In genomic region chr4:36207808-36208207, GRCh38 we compare ENCODE assay signal across 24 cellular contexts. TPM values are rescaled to one million over a fixed set of nuclear protein-coding genes. Genes with fewer than 3 reads are reported as not detected.
DNase-seq lines count a peak whose midpoint lies in the region; ATAC-seq and TF ChIP-seq lines count a peak whose summit lies in the region.
"Had no signal": no experiment of that assay in that cellular context is flagged by ENCODE, and none has a peak within 500 bp of the region (broad histone marks: within the 10 kb centered on the region; RNA-seq: fewer than 3 reads in every experiment).

No MANE protein-coding gene starts in this region.

- peaks cover 4% of the 10 kb centered on the region; the same call in 1 of the 2 replicates for H3K79me2 ChIP-seq in Loucy (ENCODE audit: insufficient read depth, low read length)

- peak overlapping the region; percentile 2 to 84 (median 67) for H3K4me3 Mint-ChIP-seq in CD8-positive, alpha-beta memory T cell
- H3K4me3 Mint-ChIP-seq in activated CD4-positive, alpha-beta T cell treated with anti-CD3 and anti-CD28 coated beads for 36 hours = no peak overlapping the region
- H3K4me3 Mint-ChIP-seq: CD14-positive monocyte; endodermal cell; naive B cell; T-helper 1 cell treated with Interleukin-12 subunit alpha and Interleukin-12 subunit beta and Interleukin-4 antibody, amounts not matched to agents 30 μg/mL and 1 μg/mL, for 36 hours had no signal

- H3K4me3 ChIP-seq in CD8-positive, alpha-beta memory T cell (ENCODE audit: low read length) = no peak overlapping the region
- H3K4me3 ChIP-seq in Loucy (ENCODE audit: low read length, poor library complexity, severe bottlenecking) (no peak overlapping the region), dorsolateral prefrontal cortex (peak overlapping the region in 6 of 59 donors; percentile 9 to 47 (median 12))
- H3K4me3 ChIP-seq: colonic mucosa, esophagus muscularis mucosa, transverse colon had no signal

- no peak overlapping the region for H2AFZ ChIP-seq in Loucy (ENCODE audit: low read length)

- H3K27me3 Mint-ChIP-seq in CD8-positive, alpha-beta memory T cell = no peaks in the 10 kb centered on the region
- no peaks in the 10 kb centered on the region for H3K27me3 Mint-ChIP-seq in activated CD4-positive, alpha-beta T cell treated with anti-CD3 and anti-CD28 coated beads for 36 hours
- H3K27me3 Mint-ChIP-seq: activated CD4-positive, alpha-beta T cell treated with anti-CD3 and anti-CD28 coated beads, Interleukin-2, amount 10 ng/mL, durations not matched to agents 24 days and 14 days; naive B cell had no signal

- intact Hi-C loops in dorsolateral prefrontal cortex (cut with DNase I) = no loop called here
- intact Hi-C loops in activated CD4-positive, alpha-beta T cell treated with anti-CD3 and anti-CD28 coated beads for 36 hours (cut with DNase I, micrococcal nuclease) = loop anchor here in 1 of 2 experiments (5.0 kb wide), 1 partner anchor 34 kb away; the partner anchor contains the start of gene ARAP2

- H3K27me3 ChIP-seq in CD8-positive, alpha-beta memory T cell (ENCODE audit: insufficient read depth, low read length, poor library complexity, severe bottlenecking) = no peaks in the 10 kb centered on the region
- H3K27me3 ChIP-seq in Loucy (ENCODE audit: insufficient read depth, low read length, poor library complexity, severe bottlenecking) (no peaks in the 10 kb centered on the region), dorsolateral prefrontal cortex (no peaks in the 10 kb centered on the region)
- H3K27me3 ChIP-seq: colonic mucosa, esophagus muscularis mucosa, transverse colon had no signal

- H4K20me1 ChIP-seq in Loucy (ENCODE audit: insufficient read depth, low read length, poor library complexity, severe bottlenecking) = no peaks in the 10 kb centered on the region

- H3K9me2 ChIP-seq in Loucy (replicated peaks; ENCODE audit: low read depth, low read length) = no peaks in the 10 kb centered on the region

- TF ChIP-seq CTCF in Loucy (conservative IDR thresholded peaks at IDR 0.05; ENCODE audit: low read length) (no peak), dorsolateral prefrontal cortex (IDR thresholded peaks at IDR 0.05 in 54 of 56, conservative IDR thresholded peaks at IDR 0.05 in 2 of 56; ENCODE audit: low read depth in 1 of 56, partially characterized antibody in 56 of 56) (no peak)

- ATAC-seq in activated CD4-positive, alpha-beta T cell treated with anti-CD3 and anti-CD28 coated beads for 36 hours = no peak
- ATAC-seq in HG02970 (IDR thresholded peaks at IDR 0.05; ENCODE audit: low FRiP score, unreplicated experiment) = no peak
- ATAC-seq: left ventricle myocardium superior, right cardiac atrium had no signal

- no peak overlapping the region for H3K9ac ChIP-seq in Loucy (ENCODE audit: low read depth, low read length, poor library complexity, severe bottlenecking)

- no peaks in the 10 kb centered on the region for H3K36me3 ChIP-seq in CD8-positive, alpha-beta memory T cell (ENCODE audit: insufficient read depth, low read length)
- peaks cover 21% of the 10 kb centered on the region; the same call in 1 of the 2 replicates for H3K36me3 ChIP-seq in Loucy (ENCODE audit: insufficient read depth, low read length)
- H3K36me3 ChIP-seq: colonic mucosa had no signal

- no peak overlapping the region for H3K27ac ChIP-seq in CD8-positive, alpha-beta memory T cell (ENCODE audit: low read depth, low read length)
- peak overlapping the region; percentile 74 to 99 (median 95) for H3K27ac ChIP-seq in dorsolateral prefrontal cortex
- H3K27ac ChIP-seq: colonic mucosa, esophagus muscularis mucosa, transverse colon had no signal

- POLR2A ChIA-PET in CD8-positive, alpha-beta memory T cell (lab: Charles Lee) = interaction anchor here (0.7 kb wide), 1 partner anchor 12 kb away, joined by 3 read pairs; no protein-coding TSS in a partner anchor
- POLR2A ChIA-PET in activated CD4-positive, alpha-beta T cell treated with anti-CD3 and anti-CD28 coated beads for 36 hours (lab: Charles Lee) = no interaction called here

- no peaks in the 10 kb centered on the region for H3F3A ChIP-seq in Loucy (ENCODE audit: low read depth)

- peaks cover 27 to 75% (median 34%) of the 10 kb centered on the region in 3 donors for H3K36me3 Mint-ChIP-seq in CD8-positive, alpha-beta memory T cell
- peaks cover 47% of the 10 kb centered on the region for H3K36me3 Mint-ChIP-seq in activated CD4-positive, alpha-beta T cell treated with anti-CD3 and anti-CD28 coated beads for 36 hours (ENCODE audit: low read depth)

- H3K9me3 ChIP-seq in CD8-positive, alpha-beta memory T cell (ENCODE audit: low read length) = no peaks in the 10 kb centered on the region
- H3K9me3 ChIP-seq in Loucy (ENCODE audit: insufficient read depth, low read depth, low read length) = no peaks in the 10 kb centered on the region
- H3K9me3 ChIP-seq: colonic mucosa, esophagus muscularis mucosa, transverse colon had no signal

- peak overlapping the region; percentile 12 to 93 (median 77) for H3K27ac Mint-ChIP-seq in CD8-positive, alpha-beta memory T cell
- H3K27ac Mint-ChIP-seq in activated CD4-positive, alpha-beta T cell treated with anti-CD3 and anti-CD28 coated beads for 36 hours = no peak overlapping the region
- H3K27ac Mint-ChIP-seq: activated T-helper 2 cell treated with anti-CD3 and anti-CD28 coated beads, Interferon-gamma antibody, Interleukin-2, Interleukin-4, amounts not matched to agents 10 μg/mL and 5 μg/mL and 100 μg/mL, durations not matched to agents 14 hours and 24 hours and 36 hours; endodermal cell; T-helper 1 cell treated with Interleukin-12 subunit alpha and Interleukin-12 subunit beta and Interleukin-4 antibody, amounts not matched to agents 30 μg/mL and 1 μg/mL, for 36 hours had no signal

- CTCF ChIA-PET in CD8-positive, alpha-beta memory T cell (lab: Charles Lee) = interaction anchor here (1.1 kb wide), 1 partner anchor 192 kb away, joined by 3 read pairs; no protein-coding TSS in a partner anchor
- CTCF ChIA-PET in activated CD4-positive, alpha-beta T cell treated with anti-CD3 and anti-CD28 coated beads for 36 hours (lab: Charles Lee) = interaction anchor here (0.9 kb wide), 1 partner anchor 191 kb away, joined by 6 read pairs; no protein-coding TSS in a partner anchor

- peak overlapping the region; percentile 75 for H3K4me2 ChIP-seq in Loucy (ENCODE audit: low read depth, low read length, poor library complexity, severe bottlenecking)

- H3K9me3 Mint-ChIP-seq in CD8-positive, alpha-beta memory T cell = no peaks in the 10 kb centered on the region
- H3K9me3 Mint-ChIP-seq in activated CD4-positive, alpha-beta T cell treated with anti-CD3 and anti-CD28 coated beads for 36 hours (ENCODE audit: low read depth) = no peaks in the 10 kb centered on the region
- H3K9me3 Mint-ChIP-seq: activated CD4-positive, alpha-beta T cell treated with anti-CD3 and anti-CD28 coated beads, Interleukin-2, amount 10 ng/mL, durations not matched to agents 24 days and 14 days; activated T-helper 2 cell treated with anti-CD3 and anti-CD28 coated beads, Interferon-gamma antibody, Interleukin-2, Interleukin-4, amounts not matched to agents 10 μg/mL and 5 μg/mL and 100 μg/mL, durations not matched to agents 14 hours and 24 hours and 36 hours; CD14-positive monocyte; endodermal cell; naive B cell; T-helper 1 cell treated with Interleukin-12 subunit alpha and Interleukin-12 subunit beta and Interleukin-4 antibody, amounts not matched to agents 30 μg/mL and 1 μg/mL, for 36 hours had no signal

- H3K4me1 Mint-ChIP-seq in CD8-positive, alpha-beta memory T cell = peaks cover 75 to 96% (median 93%) of the 10 kb centered on the region in 3 donors
- H3K4me1 Mint-ChIP-seq in activated CD4-positive, alpha-beta T cell treated with anti-CD3 and anti-CD28 coated beads for 36 hours = peaks cover 51% of the 10 kb centered on the region

- peaks cover 21% of the 10 kb centered on the region for H3K4me1 ChIP-seq in CD8-positive, alpha-beta memory T cell (ENCODE audit: insufficient read depth, low read length)
- peaks cover 47% of the 10 kb centered on the region for H3K4me1 ChIP-seq in Loucy (ENCODE audit: insufficient read depth, low read length, poor library complexity, severe bottlenecking)
- H3K4me1 ChIP-seq: colonic mucosa, esophagus muscularis mucosa had no signal

- DNase-seq in CD8-positive, alpha-beta memory T cell = no peak
- DNase-seq in dorsolateral prefrontal cortex = no peak
- DNase-seq in renal cortical epithelial cell (ENCODE audit: low read depth) = peak; percentile 22
- no peak for DNase-seq in RPMI8226
- DNase-seq in activated CD4-positive, alpha-beta T cell treated with anti-CD3 and anti-CD28 coated beads for 36 hours = no peak
- DNase-seq: activated CD4-positive, alpha-beta T cell treated with anti-CD3 and anti-CD28 coated beads, Interleukin-2, amount 10 ng/mL, durations not matched to agents 24 days and 14 days; colonic mucosa; endodermal cell; GF-D8; Karpas-422; left ventricle myocardium superior; naive B cell; NCI-H187; NCI-H69; right cardiac atrium; stimulated activated CD4-positive, alpha-beta T cell treated with anti-CD3 and anti-CD28 coated beads, Interleukin-4, amount 100 ng/mL, for 24 hours; stimulated activated naive CD4-positive, alpha-beta T cell; transverse colon had no signal

RNA-seq across cellular contexts. Expression of gene ARAP2, which starts 36.5 kb away (rescaled TPM):
- 10 to 100 TPM; 49.7 to 49.9 TPM for total RNA-seq in CD8-positive, alpha-beta memory T cell
- polyA plus RNA-seq in CD8-positive, alpha-beta memory T cell = 44.2 TPM
- total RNA-seq in dorsolateral prefrontal cortex = 100 to 1,000 TPM in 119 of 120 experiments, 10 to 100 TPM in 1; 87.3 to 271 (median 162) TPM
- 27.3 and 31.6 TPM in 2 replicates for total RNA-seq in renal cortical epithelial cell
- total RNA-seq in activated CD4-positive, alpha-beta T cell treated with anti-CD3 and anti-CD28 coated beads for 36 hours = 10 to 100 TPM; 40.0 to 42.5 TPM
